In genomic region chr17:50866261-50866949, GRCh38 we compare ENCODE assay signal across 8 cellular contexts. TPM values are rescaled to one million over a fixed set of nuclear protein-coding genes. Genes with fewer than 3 reads are reported as not detected.
DNase-seq lines count a peak whose midpoint lies in the region; ATAC-seq, FAIRE-seq and TF ChIP-seq lines count a peak whose summit lies in the region.

TSS of gene TOB1 (minus strand) at chr17:50866354. CDS start at chr17:50864017, 2,337 bp downstream.

- peak; percentile 98 for DNase-seq in AG20443 (ENCODE audit: low spot score)
- peak; percentile 95 for DNase-seq in NCI-H446 treated with DMSO at 0.1 percent for 48 hours (lab: John Stamatoyannopoulos, UW)
- peak; percentile 92 to 93 for DNase-seq in central memory CD8-positive, alpha-beta T cell (ENCODE audit: low spot score in 2 of 2)
- peak; percentile 100 for DNase-seq in kidney
- DNase-seq in stimulated activated CD4-positive, alpha-beta T cell treated with anti-CD3 and anti-CD28 coated beads, Interleukin-15, amount 100 ng/mL, for 1 hour (ENCODE audit: low read depth in 1 of 2, low spot score in 1 of 2), result peak; percentile 95 to 97

- no peaks in the 10 kb centered on the region for H3K27me3 Mint-ChIP-seq in central memory CD8-positive, alpha-beta T cell

- no peaks in the 10 kb centered on the region for H3K9me3 Mint-ChIP-seq in central memory CD8-positive, alpha-beta T cell

- H3K9ac ChIP-seq in kidney (ENCODE audit: low read length in 2 of 2), result peak within 1 kb of the TSS; percentile 99 to 100

- H3K27ac ChIP-seq in kidney (ENCODE audit: low read depth in 2 of 2, low read length in 2 of 2), result peak within 1 kb of the TSS; percentile 99 to 100

- ATAC-seq in GM19043 (IDR thresholded peaks at IDR 0.05; ENCODE audit: low read depth, unreplicated experiment) (peak; percentile 64), HG03354 (IDR thresholded peaks at IDR 0.05; ENCODE audit: poor library complexity, severe bottlenecking, unreplicated experiment) (peak; percentile 66)
- peak; percentile 76 to 80 for ATAC-seq in activated CD4-positive, CD25-positive, alpha-beta regulatory T cell treated with anti-CD3 and anti-CD28 coated beads, Interleukin-2, amount 50 U/mL, for 24 hours
- ATAC-seq in central memory CD8-positive, alpha-beta T cell (replicated peaks; ENCODE audit: extremely low read depth, poor library complexity, severe bottlenecking), result peak; percentile 67

- H3K9me3 ChIP-seq in kidney (ENCODE audit: control insufficient read depth in 1 of 2, low read length in 2 of 2), result no peaks in the 10 kb centered on the region

- peaks cover 51% of the 10 kb centered on the region for H3K4me1 Mint-ChIP-seq in central memory CD8-positive, alpha-beta T cell

- peak within 1 kb of the TSS; percentile 99 to 100 for H3K4me3 ChIP-seq in kidney (ENCODE audit: low read length in 2 of 2)

- peak within 1 kb of the TSS; percentile 98 for H3K4me3 Mint-ChIP-seq in central memory CD8-positive, alpha-beta T cell

- peak within 1 kb of the TSS; percentile 94 for H3K27ac Mint-ChIP-seq in central memory CD8-positive, alpha-beta T cell (ENCODE audit: low read depth)

- peaks cover 6 to 7% of the 10 kb centered on the region in 2 donors for H3K4me1 ChIP-seq in kidney (ENCODE audit: control insufficient read depth in 1 of 2, insufficient read depth in 1 of 2, low read depth in 1 of 2, low read length in 2 of 2)

- H3K36me3 Mint-ChIP-seq in central memory CD8-positive, alpha-beta T cell (ENCODE audit: insufficient read depth), result peaks cover 51% of the 10 kb centered on the region

- peaks cover 14 to 17% of the 10 kb centered on the region in 2 donors for H3K36me3 ChIP-seq in kidney (ENCODE audit: control insufficient read depth in 1 of 2, insufficient read depth in 2 of 2, low read length in 2 of 2)

- no peak for FAIRE-seq in kidney (lab: Jason Lieb, UNC)

- no peak for TF ChIP-seq CTCF in kidney (IDR thresholded peaks at IDR 0.05; ENCODE audit: borderline replicate concordance, extremely low read depth, insufficient read depth)

- intact Hi-C loops in kidney (cut with DNase I), result no loop called here

RNA-seq across cellular contexts. Expression of gene TOB1, which starts in this region (rescaled TPM):
- 141 TPM for total RNA-seq in kidney
- 52.5 TPM for polyA plus RNA-seq in kidney (ENCODE audit: insufficient read depth, low read depth, low replicate concordance)

Comparison
In these comparisons a context has a peak if more than half of its experiments do, and no peak if none do; other contexts are left out.
1. Peak in every context shown above with its lines: DNase-seq, ATAC-seq, H3K4me3 ChIP-seq and H3K27ac ChIP-seq.